Comparison of ENCODE assay signal across 21 cellular contexts in the genomic region with DNA sequence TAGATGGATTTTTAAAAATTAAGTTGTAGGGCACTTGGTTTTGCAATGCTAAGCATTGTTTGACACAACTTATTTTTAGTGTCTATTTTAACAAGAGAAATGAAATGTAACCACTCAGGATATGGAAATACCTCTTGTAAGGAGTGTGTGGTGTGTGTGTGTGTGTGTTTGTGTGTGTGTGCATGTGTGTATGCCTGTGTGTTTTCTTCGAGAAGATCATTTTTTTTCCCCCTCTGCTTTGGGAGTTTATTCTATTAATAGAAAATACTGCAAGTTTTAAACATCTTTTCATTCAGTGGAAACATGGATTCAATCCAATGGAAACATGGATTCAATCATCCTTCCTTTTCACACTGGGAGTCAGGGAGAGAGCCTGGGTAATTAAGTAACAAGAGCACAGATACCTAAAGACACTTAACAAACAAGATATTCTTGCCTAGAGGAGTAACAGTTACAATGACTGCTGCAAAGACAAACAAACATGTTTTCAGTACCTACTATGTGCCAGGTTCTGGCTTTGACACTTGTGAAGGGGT.
A peak's percentile ranks its signal among the peaks of the same experiment; 100 is the strongest.
DNase-seq lines count a peak whose midpoint lies in the region; FAIRE-seq and TF ChIP-seq lines count a peak whose summit lies in the region.
"Had no signal": no experiment of that assay in that cellular context is flagged by ENCODE, and none has a peak within 500 bp of the region (broad histone marks: within the 10 kb centered on the region; RNA-seq: fewer than 3 reads in every experiment).

No MANE protein-coding gene starts in this region.

- peak overlapping the region; percentile 18 for H3K9ac ChIP-seq in SK-N-MC (ENCODE audit: insufficient read length)

- peak overlapping the region; percentile 29 for H3K4me3 ChIP-seq in SK-N-MC
- H3K4me3 ChIP-seq in left ventricle myocardium inferior, result no peak overlapping the region
- H3K4me3 ChIP-seq: left lung, Peyer's patch, tibial nerve had no signal

- H3K27ac ChIP-seq in SK-N-MC (peak overlapping the region; percentile 78; the same call in 1 of the 2 replicates), left ventricle myocardium inferior (replicated peaks) (peak overlapping the region; percentile 73)
- H3K27ac ChIP-seq: HL-60 had no signal

- no peaks in the 10 kb centered on the region for H3K36me3 ChIP-seq in SK-N-MC (ENCODE audit: insufficient read depth, low read length)
- H3K36me3 ChIP-seq in left ventricle myocardium inferior, result no peaks in the 10 kb centered on the region
- H3K36me3 ChIP-seq: left lung, Peyer's patch, tibial nerve had no signal

- no peaks in the 10 kb centered on the region for H3K27me3 ChIP-seq in left ventricle myocardium inferior (ENCODE audit: low read depth)
- H3K27me3 ChIP-seq: left lung, Peyer's patch, tibial nerve had no signal

- peaks cover 18% of the 10 kb centered on the region for H3K4me1 ChIP-seq in left ventricle myocardium inferior
- H3K4me1 ChIP-seq: left lung, Peyer's patch had no signal

- H3K9me3 ChIP-seq in SK-N-MC (ENCODE audit: low read depth, low read length), result peaks cover 7% of the 10 kb centered on the region; the same call in 1 of the 2 replicates
- peaks cover 21% of the 10 kb centered on the region for H3K9me3 ChIP-seq in left ventricle myocardium inferior (replicated peaks)

- no peak for DNase-seq in SK-N-MC (ENCODE audit: low read depth, low spot score)
- peak; percentile 48 to 60 for DNase-seq in dermis microvascular lymphatic vessel endothelial cell (ENCODE audit: low read depth in 2 of 2)
- DNase-seq in left ventricle myocardium inferior, result no peak
- peak; percentile 62 for DNase-seq in stromal cell of bone marrow (ENCODE audit: low read depth)
- DNase-seq in ACHN, result no peak
- no peak for DNase-seq in urothelium cell line (ENCODE audit: low spot score)
- no peak for DNase-seq in NCI-H524 (lab: John Stamatoyannopoulos, UW)
- no peak for DNase-seq in HTR-8/SVneo (ENCODE audit: insufficient read length, low spot score)
- DNase-seq: activated CD4-positive, alpha-beta T cell treated with anti-CD3 and anti-CD28 coated beads, Interleukin-2, amount 10 ng/mL, durations not matched to agents 24 days and 14 days; activated naive CD4-positive, alpha-beta T cell treated with anti-CD3 and anti-CD28 coated beads, Interleukin-2, amount 10 ng/mL, durations not matched to agents 7 days and 5 days; C1 segment of cervical spinal cord; DMS153; effector CD4-positive, alpha-beta T cell; GOT3; KBM-7; left lung; NCI-H82; Peyer's patch had no signal

- in situ Hi-C loops in ACHN (cut with HindIII; ENCODE audit: low pct_ligation_motif_present, low pct_unique_long_range_greater_than_20kb, low sequenced_read_pairs), result no loop called here

- intact Hi-C loops in left ventricle myocardium inferior (cut with micrococcal nuclease), result no loop called here

- no peak for TF ChIP-seq CTCF in left ventricle myocardium inferior (IDR thresholded peaks at IDR 0.05; ENCODE audit: borderline replicate concordance)

- FAIRE-seq in urothelium cell line (lab: Jason Lieb, UNC), result no peak
- FAIRE-seq in HTR-8/SVneo (lab: Jason Lieb, UNC), result no peak
- FAIRE-seq: TTC549 had no signal

Comparison
In these comparisons a context has a peak if more than half of its experiments do, and no peak if none do; other contexts are left out.
1. DNase-seq: peak in dermis microvascular lymphatic vessel endothelial cell (2 of 2) and stromal cell of bone marrow (single experiment); none in SK-N-MC (single experiment), left ventricle myocardium inferior (single experiment), ACHN (single experiment), urothelium cell line (single experiment), NCI-H524 (0 of 2) and HTR-8/SVneo (single experiment).